Comparison of ENCODE assay signal across 29 cellular contexts in genomic region chr3:71549948-71550347, GRCh38.
"Had no signal": no experiment of that assay in that cellular context is flagged by ENCODE, and none has a peak within 500 bp of the region (broad histone marks: within the 10 kb centered on the region; RNA-seq: fewer than 3 reads in every experiment).

No MANE protein-coding gene starts in this region.

- H3K27me3 Mint-ChIP-seq: activated CD4-positive, alpha-beta memory T cell treated with anti-CD3 and anti-CD28 coated beads for 36 hours; dendritic cell treated with granulocyte-macrophage colony-stimulating factor and Interleukin-4, amounts not matched to agents 40 ng/mL and 50 ng/mL, for 4 days had no signal

- H3K4me3 ChIP-seq: breast epithelium, heart left ventricle, spleen, tibial nerve had no signal

- H3K4me3 Mint-ChIP-seq: activated CD4-positive, alpha-beta memory T cell treated with anti-CD3 and anti-CD28 coated beads for 36 hours; activated CD4-positive, alpha-beta T cell treated with anti-CD3 and anti-CD28 coated beads, Interleukin-2, amount 10 ng/mL, durations not matched to agents 24 days and 14 days; activated T-helper 1 cell treated with anti-CD3 and anti-CD28 coated beads, Interleukin-12 subunit alpha, Interleukin-12 subunit beta, Interleukin-2, Interleukin-4 antibody, amounts not matched to agents 30 ng/mL and 10 ng/mL and 1 ng/mL, durations not matched to agents 14 hours and 24 hours and 36 hours; dendritic cell treated with granulocyte-macrophage colony-stimulating factor and Interleukin-4, amounts not matched to agents 40 ng/mL and 50 ng/mL, for 4 days; endodermal cell; immature natural killer cell; naive thymus-derived CD4-positive, alpha-beta T cell; neural crest cell had no signal

- DNase-seq: activated CD4-positive, alpha-beta memory T cell treated with anti-CD3 and anti-CD28 coated beads for 36 hours; activated CD4-positive, alpha-beta T cell treated with anti-CD3 and anti-CD28 coated beads, Interleukin-2, amount 10 ng/mL, durations not matched to agents 24 days and 14 days; activated CD4-positive, CD25-positive, alpha-beta regulatory T cell treated with anti-CD3 and anti-CD28 coated beads, Interleukin-2, amount 50 U/mL, for 72 hours; activated CD8-positive, alpha-beta memory T cell treated with anti-CD3 and anti-CD28 coated beads, Interleukin-2, amount 50 U/mL, for 4 hours; activated gamma-delta T cell treated with Interleukin-2 at 50 U/mL for 16 hours; activated naive CD4-positive, alpha-beta T cell treated with anti-CD3 and anti-CD28 coated beads, Interleukin-2, amount 50 U/mL, for 16 hours; activated T-cell treated with anti-CD3 and anti-CD28 coated beads, Interleukin-2, amount 50 U/mL, for 1 hour; amygdala; central memory CD4-positive, alpha-beta T cell; endodermal cell; foreskin keratinocyte; heart left ventricle; hypothalamus; immature natural killer cell; midbrain; naive thymus-derived CD4-positive, alpha-beta T cell; occipital lobe; posterior cingulate gyrus; right cardiac atrium; spleen; stimulated activated CD4-positive, alpha-beta T cell treated with anti-CD3 and anti-CD28 coated beads, Interleukin-2, amount 100 ng/mL, for 48 hours; stimulated activated naive CD4-positive, alpha-beta T cell treated with Interleukin-2 at 50 U/mL for 16 hours; T-helper 2 cell had no signal

- H3K9me3 Mint-ChIP-seq: activated CD4-positive, alpha-beta memory T cell treated with anti-CD3 and anti-CD28 coated beads for 36 hours; activated CD4-positive, alpha-beta T cell treated with anti-CD3 and anti-CD28 coated beads, Interleukin-2, amount 10 ng/mL, durations not matched to agents 24 days and 14 days; activated T-helper 1 cell treated with anti-CD3 and anti-CD28 coated beads, Interleukin-12 subunit alpha, Interleukin-12 subunit beta, Interleukin-2, Interleukin-4 antibody, amounts not matched to agents 30 ng/mL and 10 ng/mL and 1 ng/mL, durations not matched to agents 14 hours and 24 hours and 36 hours; dendritic cell treated with granulocyte-macrophage colony-stimulating factor and Interleukin-4, amounts not matched to agents 40 ng/mL and 50 ng/mL, for 4 days; endodermal cell; immature natural killer cell; naive thymus-derived CD4-positive, alpha-beta T cell; neural crest cell had no signal

- ATAC-seq: esophagus mucosa; foreskin keratinocyte; heart left ventricle; naive thymus-derived CD4-positive, alpha-beta T cell; right cardiac atrium had no signal

- H3K27ac Mint-ChIP-seq: activated CD4-positive, alpha-beta memory T cell treated with anti-CD3 and anti-CD28 coated beads for 36 hours; activated CD4-positive, alpha-beta T cell treated with anti-CD3 and anti-CD28 coated beads, Interleukin-2, amount 10 ng/mL, durations not matched to agents 24 days and 14 days; activated T-helper 1 cell treated with anti-CD3 and anti-CD28 coated beads, Interleukin-12 subunit alpha, Interleukin-12 subunit beta, Interleukin-2, Interleukin-4 antibody, amounts not matched to agents 30 ng/mL and 10 ng/mL and 1 ng/mL, durations not matched to agents 14 hours and 24 hours and 36 hours; dendritic cell treated with granulocyte-macrophage colony-stimulating factor and Interleukin-4, amounts not matched to agents 40 ng/mL and 50 ng/mL, for 4 days; endodermal cell; immature natural killer cell; naive thymus-derived CD4-positive, alpha-beta T cell had no signal

- H3K9me3 ChIP-seq: breast epithelium, heart left ventricle, spleen, tibial nerve had no signal

- H3K36me3 ChIP-seq: breast epithelium, heart left ventricle, spleen, tibial nerve had no signal

- H3K27me3 ChIP-seq: breast epithelium, foreskin keratinocyte, heart left ventricle, spleen, tibial nerve had no signal

- H3K4me1 ChIP-seq: breast epithelium had no signal

- H3K4me1 Mint-ChIP-seq: activated CD4-positive, alpha-beta T cell treated with anti-CD3 and anti-CD28 coated beads, Interleukin-2, amount 10 ng/mL, durations not matched to agents 24 days and 14 days; immature natural killer cell had no signal

- H3K27ac ChIP-seq: breast epithelium, foreskin keratinocyte, heart left ventricle, tibial nerve had no signal
